12 cellular contexts compared by ENCODE assay signal in the genomic region with DNA sequence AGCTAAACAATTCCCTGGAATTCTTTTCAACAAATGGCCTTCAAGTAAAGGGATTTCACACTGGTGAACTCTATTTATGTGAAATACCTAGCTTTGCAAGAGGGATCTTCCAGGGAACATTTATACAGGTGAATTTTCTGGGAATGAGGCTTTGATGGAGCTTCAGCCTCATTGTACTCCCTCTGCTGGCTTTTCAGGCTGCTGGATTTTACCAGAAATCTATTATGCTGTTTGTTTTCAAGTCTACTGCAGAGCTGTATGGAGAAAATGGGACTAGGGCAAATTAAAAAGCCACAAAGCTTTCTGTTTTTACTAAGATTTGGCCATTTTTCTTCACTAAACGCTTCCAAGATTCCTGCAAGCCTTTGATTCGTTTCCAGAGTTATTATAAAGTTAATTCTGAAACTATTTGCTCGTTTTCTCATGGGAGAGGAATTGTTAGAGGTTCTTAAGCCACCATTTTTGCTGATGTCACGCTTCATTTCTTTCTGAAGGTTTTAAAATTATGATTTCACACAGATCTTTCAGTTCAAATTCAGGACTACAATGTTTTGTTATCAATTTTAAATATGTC. TPM values are rescaled to one million over a fixed set of nuclear protein-coding genes. Genes with fewer than 3 reads are reported as not detected.
DNase-seq lines count a peak whose midpoint lies in the region; FAIRE-seq and TF ChIP-seq lines count a peak whose summit lies in the region.
"Had no signal": no experiment of that assay in that cellular context is flagged by ENCODE, and none has a peak within 500 bp of the region (broad histone marks: within the 10 kb centered on the region; RNA-seq: fewer than 3 reads in every experiment).

No MANE protein-coding gene starts in this region.

- H3K14ac ChIP-seq in H1 (ENCODE audit: insufficient read length), result no peak overlapping the region

- DNase-seq in LNCaP clone FGC (ENCODE audit: low read depth), result no peak
- DNase-seq in H1 (ENCODE audit: low read depth in 1 of 2, low spot score in 2 of 2), result no peak
- DNase-seq in nephron progenitor cell, result no peak
- DNase-seq in HuH-7 (ENCODE audit: low spot score), result no peak
- DNase-seq in foreskin melanocyte, result no peak
- DNase-seq in effector CD4-positive, alpha-beta T cell, result no peak
- DNase-seq: activated CD4-positive, alpha-beta T cell treated with anti-CD3 and anti-CD28 coated beads for 48 hours; amygdala; NCI-H1048; stimulated activated CD4-positive, alpha-beta T cell treated with anti-CD3 and anti-CD28 coated beads, Interleukin-4, amount 100 ng/mL, for 1 hour had no signal

- no peak for FAIRE-seq in H1 (lab: Jason Lieb, UNC)

- H3K79me1 ChIP-seq in H1 (ENCODE audit: low read depth, low read length), result no peaks in the 10 kb centered on the region

- no peak overlapping the region for H2BK20ac ChIP-seq in H1 (ENCODE audit: low read length)

- peaks cover 92% of the 10 kb centered on the region for H3K9me3 Mint-ChIP-seq in nephron progenitor cell

- H3K4me1 ChIP-seq in DOHH2 (ENCODE audit: control insufficient read depth, low read length) (peaks cover 83% of the 10 kb centered on the region), H1 (replicated peaks in 1 of 4; ENCODE audit: control insufficient read depth in 3 of 4, insufficient read depth in 4 of 4, low read length in 3 of 4) (peaks cover 0 to 3% (median 1%) of the 10 kb centered on the region in 4 experiments; a peak in 2 of 7 replicates)

- H2AK5ac ChIP-seq in H1 (ENCODE audit: low read depth, low read length), result no peak overlapping the region

- no peak overlapping the region for H3K9ac ChIP-seq in H1 (replicated peaks in 1 of 4; ENCODE audit: extremely low read depth in 1 of 4, low read depth in 3 of 4, low read length in 3 of 4)

- no peak overlapping the region for H3K4me3 Mint-ChIP-seq in nephron progenitor cell
- H3K4me3 Mint-ChIP-seq: neural crest cell had no signal

- no peak overlapping the region for H3K4ac ChIP-seq in H1 (replicated peaks; ENCODE audit: insufficient read length, low read depth, low read length)

- H3K9me2 ChIP-seq in DOHH2 (replicated peaks; ENCODE audit: control insufficient read depth, low read length), result no peaks in the 10 kb centered on the region

- H3K79me2 ChIP-seq in DOHH2 (ENCODE audit: control insufficient read depth, low read length), result peaks cover 100% of the 10 kb centered on the region
- peaks cover 13 to 100% of the 10 kb centered on the region in 2 experiments; a peak in 3 of 4 replicates for H3K79me2 ChIP-seq in H1 (ENCODE audit: control insufficient read depth in 1 of 2, insufficient read depth in 2 of 2, low read length in 2 of 2)

- peaks cover 18% of the 10 kb centered on the region for H3F3A ChIP-seq in DOHH2 (ENCODE audit: control insufficient read depth, insufficient read depth)

- no peak for TF ChIP-seq EP300 in H1 (IDR thresholded peaks at IDR 0.05; ENCODE audit: borderline replicate concordance in 1 of 2, low read depth in 2 of 2, low read length in 2 of 2)

- H3K36me3 ChIP-seq in DOHH2 (ENCODE audit: control insufficient read depth, low read length) (no peaks in the 10 kb centered on the region), H1 (ENCODE audit: control insufficient read depth in 2 of 4, insufficient read depth in 4 of 4, low read length in 3 of 4) (no peaks in the 10 kb centered on the region)

- peaks cover 2% of the 10 kb centered on the region for H3K27me3 Mint-ChIP-seq in nephron progenitor cell (ENCODE audit: low read depth, poor library complexity)

- H2BK5ac ChIP-seq in H1 (ENCODE audit: low read depth, low read length), result no peak overlapping the region

- H3K27ac Mint-ChIP-seq in nephron progenitor cell, result peak overlapping the region; percentile 91

- H3K9me3 ChIP-seq in DOHH2 (ENCODE audit: control insufficient read depth, insufficient read depth, low read length) (no peaks in the 10 kb centered on the region), H1 (ENCODE audit: insufficient read depth in 2 of 2, low read depth in 1 of 2, low read length in 1 of 2) (no peaks in the 10 kb centered on the region)

- H3K23me2 ChIP-seq in H1 (ENCODE audit: low read depth, low read length), result no peaks in the 10 kb centered on the region

- H3K4me3 ChIP-seq in DOHH2 (ENCODE audit: low read length) (peak overlapping the region; percentile 20), LNCaP clone FGC (ENCODE audit: low read depth, low read length) (peak overlapping the region; percentile 40), H1 (ENCODE audit: extremely low read depth in 1 of 4, insufficient read depth in 2 of 4, low read depth in 3 of 4, low read length in 4 of 4) (no peak overlapping the region)

- peaks cover 12% of the 10 kb centered on the region for H3K4me1 Mint-ChIP-seq in nephron progenitor cell

- H3K56ac ChIP-seq in H1 (replicated peaks; ENCODE audit: insufficient read length, low read depth, low read length), result no peak overlapping the region

- no peaks in the 10 kb centered on the region for H3K27me3 ChIP-seq in DOHH2 (ENCODE audit: control insufficient read depth, low read length)
- no peaks in the 10 kb centered on the region for H3K27me3 ChIP-seq in H1 (replicated peaks in 1 of 4; ENCODE audit: control insufficient read depth in 3 of 4, extremely low read depth in 1 of 4, insufficient read depth in 3 of 4, low read length in 3 of 4)

- H3K4me2 ChIP-seq in DOHH2 (ENCODE audit: low read length) (peak overlapping the region; percentile 75), H1 (ENCODE audit: insufficient read depth in 1 of 2, low read depth in 2 of 2, low read length in 2 of 2) (peak overlapping the region in 1 of 2 experiments; percentile 48; a peak in 1 of 4 replicates)

- H4K8ac ChIP-seq in H1 (ENCODE audit: extremely low read depth, insufficient read depth, low read length), result no peak overlapping the region

- H2AFZ ChIP-seq in H1 (ENCODE audit: low read length), result no peak overlapping the region

- H3K23ac ChIP-seq in H1 (ENCODE audit: insufficient read length), result no peak overlapping the region

- POLR2A ChIA-PET in H1 (lab: Charles Lee; ENCODE audit: partially characterized antibody), result no interaction called here

- no peak overlapping the region for H2BK15ac ChIP-seq in H1 (ENCODE audit: low read length)

- H4K91ac ChIP-seq in H1 (replicated peaks; ENCODE audit: insufficient read length, low read length), result no peak overlapping the region

- H3K27ac ChIP-seq in DOHH2 (ENCODE audit: low read depth, low read length) (peak overlapping the region; percentile 63; the same call in 1 of the 2 replicates), H1 (ENCODE audit: low read depth, low read length) (no peak overlapping the region)

- TF ChIP-seq POLR2A in H1 (IDR thresholded peaks at IDR 0.05; ENCODE audit: control extremely low read depth in 1 of 2, low read depth in 2 of 2, low read length in 2 of 2), result no peak

- H4K20me1 ChIP-seq in DOHH2 (ENCODE audit: control insufficient read depth, insufficient read depth, low read depth, low read length), result peaks cover 12% of the 10 kb centered on the region; the same call in 1 of the 2 replicates
- no peaks in the 10 kb centered on the region for H4K20me1 ChIP-seq in H1 (replicated peaks in 1 of 2; ENCODE audit: control insufficient read depth in 1 of 2, insufficient read depth in 2 of 2, low read length in 2 of 2)

- CTCF ChIA-PET in H1 (lab: Charles Lee; ENCODE audit: partially characterized antibody), result interaction anchor here (0.6 kb wide), 1 partner anchor 10 kb away, joined by 3 read pairs; no protein-coding TSS in a partner anchor

- H4K5ac ChIP-seq in H1 (ENCODE audit: insufficient read length, low read depth, low read length), result no peak overlapping the region

- no peak for TF ChIP-seq CTCF in DOHH2 (IDR thresholded peaks at IDR 0.05; ENCODE audit: low read depth, low read length, poor library complexity, severe bottlenecking)
- no peak for TF ChIP-seq CTCF in LNCaP clone FGC (IDR thresholded peaks at IDR 0.05; ENCODE audit: control insufficient read depth, extremely low read depth, insufficient read depth)
- no peak for TF ChIP-seq CTCF in H1 (IDR thresholded peaks at IDR 0.05; ENCODE audit: control extremely low read depth in 1 of 3, insufficient read depth in 1 of 3, low read depth in 1 of 3, low read length in 3 of 3)
- no peak for TF ChIP-seq CTCF in nephron progenitor cell (IDR thresholded peaks at IDR 0.05)

- TF ChIP-seq RAD21 in H1 (IDR thresholded peaks at IDR 0.05 in 1 of 2, conservative IDR thresholded peaks at IDR 0.05 in 1 of 2; ENCODE audit: low read depth in 2 of 2, low read length in 2 of 2), result peak; percentile 3 to 17; a peak in 1 of 4 replicates

- WGBS in H1 (ENCODE audit: extremely low coverage in 1 of 2, insufficient coverage in 1 of 2, insufficient read length in 1 of 2, insufficient replicate concordance in 2 of 2, low coverage in 1 of 2, low lambda C conversion rate in 2 of 2, missing lambda C conversion rate in 1 of 2), 2 experiments, result 57% methylated on average over 4 of the region's 4 CpGs; no CpG with 5 or more reads in 1 of the 2 experiments

- no peak overlapping the region for H2BK120ac ChIP-seq in H1 (replicated peaks; ENCODE audit: low read depth, low read length)

- H3K36me3 Mint-ChIP-seq in nephron progenitor cell (ENCODE audit: low read depth), result peaks cover 72% of the 10 kb centered on the region

- no peak overlapping the region for H3K18ac ChIP-seq in H1 (ENCODE audit: extremely low read depth, low read length)

- no peak overlapping the region for H2BK12ac ChIP-seq in H1 (ENCODE audit: low read depth, low read length)

TF ChIP-seq in H1, 55 proteins besides CTCF, POLR2A, EP300 and RAD21 (continues in another document):
- TF ChIP-seq TAF1 (IDR thresholded peaks at IDR 0.05; ENCODE audit: low read depth, low read length) (no peak), NRF1 (IDR thresholded peaks at IDR 0.05; ENCODE audit: low read depth, low read length) (no peak), KDM4A (IDR thresholded peaks at IDR 0.05; ENCODE audit: low read depth, low read length, severe bottlenecking) (no peak), CBX5 (IDR thresholded peaks at IDR 0.05; ENCODE audit: low read depth, low read length) (no peak)
- TF ChIP-seq, protein P1, sequence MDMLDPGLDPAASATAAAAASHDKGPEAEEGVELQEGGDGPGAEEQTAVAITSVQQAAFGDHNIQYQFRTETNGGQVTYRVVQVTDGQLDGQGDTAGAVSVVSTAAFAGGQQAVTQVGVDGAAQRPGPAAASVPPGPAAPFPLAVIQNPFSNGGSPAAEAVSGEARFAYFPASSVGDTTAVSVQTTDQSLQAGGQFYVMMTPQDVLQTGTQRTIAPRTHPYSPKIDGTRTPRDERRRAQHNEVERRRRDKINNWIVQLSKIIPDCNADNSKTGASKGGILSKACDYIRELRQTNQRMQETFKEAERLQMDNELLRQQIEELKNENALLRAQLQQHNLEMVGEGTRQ (IDR thresholded peaks at IDR 0.05; ENCODE audit: low read length), result no peak

RNA-seq across cellular contexts. Expression of a gene that starts 31.6 kb away (rescaled TPM):
- 58.4 and 59.6 TPM in 2 replicates for total RNA-seq in H1 (2021; fragmentation: NEBNext Ultra II Directional; extraction: Animal tissue kit (Norgen Biotek cat#: 25700))
- 26.4 and 43.5 TPM in 2 replicates for polyA plus RNA-seq in H1 (2011; rRNA removed)
- 40.0 TPM for polyA plus RNA-seq in H1 (2011; cell fraction: cytosol; rRNA removed)
- 52.3 TPM for polyA plus RNA-seq in H1 (2011; cell fraction: nucleus; rRNA removed)
- polyA plus RNA-seq in H1 (2012, experiment 1 of 2), result 37.4 to 50.7 TPM (median 40.4 TPM) in 4 replicates
- polyA plus RNA-seq in H1 (2012, experiment 2 of 2), result 3.3 TPM
- 64.7 TPM for polyA plus RNA-seq in H1 (2013, experiment 1 of 2)
- polyA plus RNA-seq in H1 (2013, experiment 2 of 2), result 64.0 TPM
- polyA minus RNA-seq in H1 (2011; rRNA and poly(A)+ RNA removed), result 168 and 220 TPM in 2 replicates
- polyA minus RNA-seq in H1 (2011; cell fraction: cytosol; rRNA and poly(A)+ RNA removed), result 64.4 TPM
- 150 TPM for polyA minus RNA-seq in H1 (2011; cell fraction: nucleus; rRNA and poly(A)+ RNA removed)

Comparison
In these comparisons a context has a peak if more than half of its experiments do, and no peak if none do; other contexts are left out.
1. H3K4me3 ChIP-seq: peak in DOHH2 (single experiment) and LNCaP clone FGC (single experiment); none in H1 (0 of 4).